In genomic region chr14:105762262-105762661, GRCh38 we compare ENCODE assay signal across 7 cellular contexts.
DNase-seq lines count a peak whose midpoint lies in the region; ATAC-seq and TF ChIP-seq lines count a peak whose summit lies in the region.
"Not testable (repeated sequence)": the region's sequence is repeated elsewhere in the genome, so short reads cannot be mapped to it uniquely, and the experiment has no call there.

No MANE protein-coding gene starts in this region.

- H3K4me3 Mint-ChIP-seq in stimulated activated naive CD8-positive, alpha-beta T cell treated with anti-CD3 and anti-CD28 coated beads, Interleukin-15, amount 100 ng/mL, for 72 hours, result not testable (repeated sequence)

- H3K4me1 ChIP-seq in HCT116 (ENCODE audit: control insufficient read depth in 1 of 2, insufficient read depth in 2 of 2, low read length in 2 of 2); lower lobe of right lung; aorta (ENCODE audit: control insufficient read depth in 1 of 2, insufficient read depth in 2 of 2, low read length in 2 of 2): not testable (repeated sequence)

- not testable (repeated sequence) for H3K4me1 Mint-ChIP-seq in stimulated activated naive CD8-positive, alpha-beta T cell treated with anti-CD3 and anti-CD28 coated beads, Interleukin-15, amount 100 ng/mL, for 72 hours

- not testable (repeated sequence) for H3K9me3 ChIP-seq in HCT116 (ENCODE audit: control insufficient read depth in 1 of 2, insufficient read depth in 1 of 2, low read depth in 1 of 2, low read length in 2 of 2); lower lobe of right lung; aorta (ENCODE audit: control insufficient read depth, low read length)

- BruUV-seq in HCT116 (replicated peaks; lab: Mats Ljungman, UMichigan), result not testable (repeated sequence)

- H3K9me3 Mint-ChIP-seq in stimulated activated naive CD8-positive, alpha-beta T cell treated with anti-CD3 and anti-CD28 coated beads, Interleukin-15, amount 100 ng/mL, for 72 hours, result peaks cover under 1 to 12% of the 10 kb centered on the region in 2 donors

- H2AFZ ChIP-seq in HCT116 (ENCODE audit: low read depth, low read length, poor library complexity, severe bottlenecking), result not testable (repeated sequence)

- RAD21 ChIA-PET in HCT116 (lab: Charles Lee; ENCODE audit: low non-redundant PET in 1 of 2, low total read pairs in 2 of 2, uncharacterized antibody in 2 of 2, unreplicated experiment in 2 of 2), result not testable (repeated sequence)

- H4K20me1 ChIP-seq in HCT116 (ENCODE audit: insufficient read depth), result not testable (repeated sequence)

- not testable (repeated sequence) for DNase-seq in HCT116 (ENCODE audit: low read depth, low spot score); left lobe of liver (ENCODE audit: low spot score); lower lobe of right lung; sciatic nerve (ENCODE audit: low spot score); stimulated activated naive CD8-positive, alpha-beta T cell treated with anti-CD3 and anti-CD28 coated beads, Interleukin-15, amount 100 ng/mL, for 72 hours
- peak in 1 of 2 donors; percentile 7 for DNase-seq in aorta

- H3K36me3 ChIP-seq in HCT116 (ENCODE audit: control insufficient read depth in 1 of 2, insufficient read depth in 2 of 2, low read length in 2 of 2); lower lobe of right lung; aorta (ENCODE audit: control insufficient read depth in 1 of 2, insufficient read depth in 2 of 2, low read length in 1 of 2): not testable (repeated sequence)

- not testable (repeated sequence) for H3K4me3 ChIP-seq in HCT116 (replicated peaks in 1 of 2; ENCODE audit: low read depth in 1 of 2, low read length in 2 of 2); lower lobe of right lung; aorta (ENCODE audit: low read length in 2 of 2)

- H3K27me3 ChIP-seq in HCT116 (ENCODE audit: insufficient read depth, low read length); lower lobe of right lung (ENCODE audit: low read depth); aorta (ENCODE audit: control insufficient read depth in 1 of 2, insufficient read depth in 2 of 2, low read length in 1 of 2): not testable (repeated sequence)

- not testable (repeated sequence) for H3K27me3 Mint-ChIP-seq in stimulated activated naive CD8-positive, alpha-beta T cell treated with anti-CD3 and anti-CD28 coated beads, Interleukin-15, amount 100 ng/mL, for 72 hours

- not testable (repeated sequence) for TF ChIP-seq CTCF in HCT116 (IDR thresholded peaks at IDR 0.05 in 2 of 3, conservative IDR thresholded peaks at IDR 0.05 in 1 of 3; ENCODE audit: borderline replicate concordance in 1 of 3, insufficient read depth in 1 of 3, low read depth in 2 of 3, low read length in 2 of 3); lower lobe of right lung (IDR thresholded peaks at IDR 0.05)

- H3K79me2 ChIP-seq in HCT116 (ENCODE audit: insufficient read depth, low read length), result not testable (repeated sequence)

- peak; percentile 46 for ATAC-seq in HCT116
- ATAC-seq in esophagus mucosa, result peak; percentile 57
- ATAC-seq in left lobe of liver, result peak; percentile 14
- peak; percentile 37 to 39 for ATAC-seq in lower lobe of right lung
- peak; percentile 42 for ATAC-seq in sciatic nerve
- ATAC-seq in stimulated activated naive CD8-positive, alpha-beta T cell treated with anti-CD3 and anti-CD28 coated beads, Interleukin-15, amount 100 ng/mL, for 72 hours, result peak; percentile 31
- ATAC-seq in aorta (ENCODE audit: low FRiP score), result peak; percentile 70

- TF ChIP-seq POLR2A in HCT116 (IDR thresholded peaks at IDR 0.05; ENCODE audit: borderline replicate concordance, extremely low read depth, insufficient read depth, insufficient read length), result not testable (repeated sequence)

- POLR2A ChIA-PET in HCT116 (lab: Charles Lee), result not testable (repeated sequence)

- not testable (repeated sequence) for H3K9ac ChIP-seq in HCT116 (ENCODE audit: low read length)

- H3K9me2 ChIP-seq in HCT116 (ENCODE audit: insufficient read depth), result not testable (repeated sequence)

- intact Hi-C loops in HCT116 (cut with micrococcal nuclease); lower lobe of right lung (cut with DNase I); sciatic nerve (cut with DNase I): not testable (repeated sequence)
- intact Hi-C loops in aorta (cut with DNase I), result loop anchor here (5.0 kb wide), 1 partner anchor 145 kb away; no protein-coding TSS in a partner anchor

- H3K27ac Mint-ChIP-seq in stimulated activated naive CD8-positive, alpha-beta T cell treated with anti-CD3 and anti-CD28 coated beads, Interleukin-15, amount 100 ng/mL, for 72 hours, result not testable (repeated sequence)

- not testable (repeated sequence) for H3K27ac ChIP-seq in HCT116 (ENCODE audit: low read depth, low read length); lower lobe of right lung; aorta (ENCODE audit: low read depth in 1 of 2, low read length in 2 of 2)

- WGBS in aorta, 2 donors, result 72 to 91% methylated on average over 4 of the region's 11 CpGs

- not testable (repeated sequence) for H3K4me2 ChIP-seq in HCT116 (ENCODE audit: low read length)

- TF ChIP-seq RAD21 in HCT116 (IDR thresholded peaks at IDR 0.05; ENCODE audit: low read depth), result not testable (repeated sequence)

- CTCF ChIA-PET in HCT116 (lab: Charles Lee), result not testable (repeated sequence)

Comparison
In these comparisons a context has a peak if more than half of its experiments do, and no peak if none do; other contexts are left out.
1. ATAC-seq: peak in every context shown above with its lines; median percentile 70 in aorta; 57 in esophagus mucosa; 46 in HCT116; 42 in sciatic nerve; 38 in lower lobe of right lung; 31 in stimulated activated naive CD8-positive, alpha-beta T cell treated with anti-CD3 and anti-CD28 coated beads, Interleukin-15, amount 100 ng/mL, for 72 hours; 14 in left lobe of liver.